8 cellular contexts compared by ENCODE assay signal in genomic region chr1:46036894-46037596, GRCh38.
DNase-seq lines count a peak whose midpoint lies in the region; ATAC-seq and TF ChIP-seq lines count a peak whose summit lies in the region.

No MANE protein-coding gene starts in this region.

- peaks cover 34 to 91% of the 10 kb centered on the region in 2 donors for H3K36me3 ChIP-seq in neuronal stem cell (replicated peaks in 1 of 2; ENCODE audit: control insufficient read depth in 2 of 2, insufficient read depth in 2 of 2, low read length in 2 of 2)

- no peak overlapping the region for H2BK15ac ChIP-seq in neuronal stem cell (ENCODE audit: low read length)

- no peak overlapping the region for H2BK5ac ChIP-seq in neuronal stem cell (ENCODE audit: low read length)

- H2BK12ac ChIP-seq in neuronal stem cell (ENCODE audit: low read length) = no peak overlapping the region

- no peak for ATAC-seq in HG02852 (IDR thresholded peaks at IDR 0.05; ENCODE audit: unreplicated experiment)

- no peaks in the 10 kb centered on the region for H3K27me3 ChIP-seq in neuronal stem cell (ENCODE audit: control insufficient read depth in 3 of 3, insufficient read depth in 3 of 3, low read depth in 1 of 3, low read length in 3 of 3)

- no peak overlapping the region for H3K4ac ChIP-seq in neuronal stem cell (ENCODE audit: low read length)

- TF ChIP-seq CTCF in GM12864 (IDR thresholded peaks at IDR 0.05; ENCODE audit: low read depth, low read length, missing control alignments) (peak; percentile 98), LNCAP (IDR thresholded peaks at IDR 0.05) (peak; percentile 97), fibroblast of the aortic adventitia (IDR thresholded peaks at IDR 0.05; ENCODE audit: insufficient read depth, low read length) (peak; percentile 99)

- no CpG with 5 or more reads among the region's 9 CpGs for WGBS in neuronal stem cell (ENCODE audit: extremely low coverage in 2 of 2, insufficient read length in 2 of 2, insufficient replicate concordance in 1 of 2), 2 donors

- H4K91ac ChIP-seq in neuronal stem cell (ENCODE audit: low read depth, low read length, poor library complexity) = no peak overlapping the region

- H3K14ac ChIP-seq in neuronal stem cell (ENCODE audit: low read length) = no peak overlapping the region

- H3K4me3 ChIP-seq in GM12864 (ENCODE audit: low read depth, low read length) (no peak overlapping the region), fibroblast of the aortic adventitia (ENCODE audit: low read depth, low read length) (no peak overlapping the region), neuronal stem cell (ENCODE audit: low read length in 2 of 2) (no peak overlapping the region)

- no peak overlapping the region for H3K4me2 ChIP-seq in neuronal stem cell (ENCODE audit: insufficient read depth, low read length, poor library complexity, severe bottlenecking)

- no peak overlapping the region for H3K18ac ChIP-seq in neuronal stem cell (ENCODE audit: low read length)

- peaks cover 2% of the 10 kb centered on the region for H3K79me1 ChIP-seq in neuronal stem cell (ENCODE audit: low read depth, low read length)

- H3K9me3 ChIP-seq in neuronal stem cell (replicated peaks in 1 of 2; ENCODE audit: control insufficient read depth in 2 of 2, insufficient read depth in 1 of 2, low read depth in 1 of 2, low read length in 2 of 2) = no peaks in the 10 kb centered on the region

- no peak overlapping the region for H2BK120ac ChIP-seq in neuronal stem cell (ENCODE audit: low read depth, low read length)

- no peak overlapping the region for H2AFZ ChIP-seq in neuronal stem cell (ENCODE audit: low read length)

- H2AK5ac ChIP-seq in neuronal stem cell (ENCODE audit: low read depth, low read length) = no peak overlapping the region

- no peak overlapping the region for H3K23ac ChIP-seq in neuronal stem cell (ENCODE audit: low read depth, low read length, poor library complexity)

- H4K8ac ChIP-seq in neuronal stem cell (ENCODE audit: low read depth, low read length) = no peak overlapping the region

- no peak overlapping the region for H3K9ac ChIP-seq in neuronal stem cell (ENCODE audit: low read depth, low read length, poor library complexity)

- DNase-seq in GM12864 (ENCODE audit: low read depth) (peak; percentile 59), RPMI8226 (peak; percentile 91), fibroblast of the aortic adventitia (ENCODE audit: low read depth) (peak; percentile 86), neuronal stem cell (ENCODE audit: low spot score) (peak; percentile 74), stromal cell of bone marrow (ENCODE audit: low read depth) (peak; percentile 51)
- peak; percentile 74 to 84 for DNase-seq in activated T-helper 1 cell treated with anti-CD3 and anti-CD28 coated beads, Interleukin-2, amount 50 U/mL, for 16 hours (ENCODE audit: low read depth in 1 of 2, low spot score in 1 of 2)

- peaks cover 0 to 2% of the 10 kb centered on the region in 2 donors for H3K4me1 ChIP-seq in neuronal stem cell (ENCODE audit: control insufficient read depth in 2 of 2, insufficient read depth in 1 of 2, low read depth in 1 of 2, low read length in 2 of 2)

- no peak overlapping the region for H3K27ac ChIP-seq in neuronal stem cell (replicated peaks; ENCODE audit: low read length)
